Comparison of ENCODE assay signal across 14 cellular contexts in genomic region chr11:67160872-67161783, GRCh38. TPM values are rescaled to one million over a fixed set of nuclear protein-coding genes. Genes with fewer than 3 reads are reported as not detected.
DNase-seq lines count a peak whose midpoint lies in the region; ATAC-seq and TF ChIP-seq lines count a peak whose summit lies in the region.
"Had no signal": no experiment of that assay in that cellular context is flagged by ENCODE, and none has a peak within 500 bp of the region (broad histone marks: within the 10 kb centered on the region; RNA-seq: fewer than 3 reads in every experiment).

No MANE protein-coding gene starts in this region.

- peaks cover 2% of the 10 kb centered on the region; the same call in 1 of the 2 replicates for H3K79me2 ChIP-seq in H9 (ENCODE audit: insufficient read depth, low read length)

- H3K56ac ChIP-seq in H9 (ENCODE audit: insufficient read length, low read depth, low read length), result no peak overlapping the region

- no peak overlapping the region for H3T11ph ChIP-seq in H9 (ENCODE audit: low read length)

- H3K27ac ChIP-seq in CD4-positive, alpha-beta T cell (ENCODE audit: low read depth, low read length), result no peak overlapping the region
- no peak overlapping the region for H3K27ac ChIP-seq in H9 (ENCODE audit: insufficient read length, low read depth, low read length)
- H3K27ac ChIP-seq: epithelial cell of prostate, HL-60 had no signal

- no peak overlapping the region for H3K9ac ChIP-seq in H9 (ENCODE audit: extremely low read depth, insufficient read length, low read length)

- peak; percentile 34 for ATAC-seq in CD4-positive, alpha-beta T cell (ENCODE audit: poor library complexity)
- peak; percentile 40 to 89 for ATAC-seq in activated naive CD4-positive, alpha-beta T cell treated with anti-CD3 and anti-CD28 coated beads, Interleukin-2, amount 50 U/mL, for 72 hours
- ATAC-seq in memory B cell (ENCODE audit: low read depth), result no peak
- ATAC-seq in sciatic nerve, result no peak
- no peak for ATAC-seq in HG03469 (IDR thresholded peaks at IDR 0.05; ENCODE audit: unreplicated experiment)

- no peak overlapping the region for H3K4me3 Mint-ChIP-seq in CD4-positive, alpha-beta T cell
- H3K4me3 Mint-ChIP-seq in H9, result no peak overlapping the region
- no peak overlapping the region for H3K4me3 Mint-ChIP-seq in memory B cell

- no peak overlapping the region for H3K23ac ChIP-seq in H9 (ENCODE audit: insufficient read length, low read depth, low read length)

- no CpG with 5 or more reads among the region's 5 CpGs for WGBS in H9 (ENCODE audit: extremely low coverage, insufficient read length, low lambda C conversion rate)

- H3K14ac ChIP-seq in H9 (ENCODE audit: insufficient read depth, low read length), result no peak overlapping the region

- H2BK12ac ChIP-seq in H9 (ENCODE audit: insufficient read length, low read depth, low read length), result no peak overlapping the region

- H3K27me3 Mint-ChIP-seq in CD4-positive, alpha-beta T cell, result no peaks in the 10 kb centered on the region
- no peaks in the 10 kb centered on the region for H3K27me3 Mint-ChIP-seq in H9 (ENCODE audit: low read depth)
- H3K27me3 Mint-ChIP-seq in memory B cell, result no peaks in the 10 kb centered on the region

- peaks cover 9% of the 10 kb centered on the region for H3K79me1 ChIP-seq in H9 (ENCODE audit: insufficient read depth, low read depth, low read length, poor library complexity, severe bottlenecking)

- H4K20me1 ChIP-seq in H9 (ENCODE audit: control insufficient read depth, insufficient read depth, insufficient read length), result no peaks in the 10 kb centered on the region

- no peaks in the 10 kb centered on the region for H3K23me2 ChIP-seq in H9 (ENCODE audit: insufficient read length, low read depth, low read length, poor library complexity, severe bottlenecking)

- H2BK5ac ChIP-seq in H9 (ENCODE audit: insufficient read length, low read length), result no peak overlapping the region

- H2BK20ac ChIP-seq in H9 (ENCODE audit: low read depth, low read length, poor library complexity, severe bottlenecking), result no peak overlapping the region

- CTCF ChIA-PET in CD4-positive, alpha-beta T cell (lab: Charles Lee), result interaction anchor here (1.6 kb wide), 1 partner anchor 80 kb away, joined by 4 read pairs; no protein-coding TSS in a partner anchor

- no peak overlapping the region for H3K4ac ChIP-seq in H9 (ENCODE audit: low read depth, low read length)

- no peak for DNase-seq in CD4-positive, alpha-beta T cell
- DNase-seq in H9, result no peak
- DNase-seq in activated naive CD4-positive, alpha-beta T cell treated with anti-CD3 and anti-CD28 coated beads, Interleukin-2, amount 50 U/mL, for 72 hours (ENCODE audit: low spot score in 2 of 2), result no peak
- no peak for DNase-seq in memory B cell (ENCODE audit: low spot score in 2 of 2)
- no peak for DNase-seq in sciatic nerve (ENCODE audit: low spot score)
- no peak for DNase-seq in hippocampal formation (lab: John Stamatoyannopoulos, UW)
- no peak for DNase-seq in HPDE6-E6E7 (ENCODE audit: extremely low spot score)
- DNase-seq: DMS153; NCI-H1417; NCI-H524 treated with DMSO at 0.1 percent for 48 hours; stimulated activated CD4-positive, alpha-beta T cell treated with anti-CD3 and anti-CD28 coated beads, Interleukin-12 subunit alpha, Interleukin-12 subunit beta, amount 100 ng/mL, for 4 hours had no signal

- POLR2A ChIA-PET in CD4-positive, alpha-beta T cell (lab: Charles Lee), result interaction anchor here (0.6 kb wide), 1 partner anchor 359 kb away, joined by 4 read pairs; no protein-coding TSS in a partner anchor

- no peak overlapping the region for H4K91ac ChIP-seq in H9 (ENCODE audit: insufficient read length, low read depth, low read length)

- no peak for TF ChIP-seq CTCF in CD4-positive, alpha-beta T cell (IDR thresholded peaks at IDR 0.05)
- TF ChIP-seq CTCF in H9 (conservative IDR thresholded peaks at IDR 0.05), result peak; percentile 37; the same call in 2 of the 3 replicates

- no peaks in the 10 kb centered on the region for H3K4me1 ChIP-seq in H9 (ENCODE audit: insufficient read depth, low read length)

- H3K9me3 Mint-ChIP-seq in CD4-positive, alpha-beta T cell, result no peaks in the 10 kb centered on the region
- H3K9me3 Mint-ChIP-seq in H9, result no peaks in the 10 kb centered on the region
- no peaks in the 10 kb centered on the region for H3K9me3 Mint-ChIP-seq in activated naive CD4-positive, alpha-beta T cell treated with anti-CD3 and anti-CD28 coated beads, Interleukin-2, amount 50 U/mL, for 72 hours
- H3K9me3 Mint-ChIP-seq in memory B cell, result no peaks in the 10 kb centered on the region

- H2BK120ac ChIP-seq in H9 (ENCODE audit: low read depth, low read length, poor library complexity, severe bottlenecking), result no peak overlapping the region

- H2BK15ac ChIP-seq in H9 (ENCODE audit: low read depth, low read length), result no peak overlapping the region

- no peaks in the 10 kb centered on the region for H3K9me3 ChIP-seq in CD4-positive, alpha-beta T cell (ENCODE audit: control insufficient read depth, low read length)
- no peaks in the 10 kb centered on the region for H3K9me3 ChIP-seq in H9 (ENCODE audit: control insufficient read depth, low read depth, low read length)

- H3K18ac ChIP-seq in H9 (ENCODE audit: insufficient read length, low read depth, low read length), result no peak overlapping the region

- intact Hi-C loops in CD4-positive, alpha-beta T cell (cut with DNase I, micrococcal nuclease), result loop anchor here in 1 of 2 experiments (5.0 kb wide), 1 partner anchor 39 kb away; no protein-coding TSS in a partner anchor
- intact Hi-C loops in sciatic nerve (cut with DNase I), result no loop called here

- H3K4me2 ChIP-seq in H9 (ENCODE audit: insufficient read depth, insufficient read length, low read length), result no peak overlapping the region

- H3K36me3 Mint-ChIP-seq in CD4-positive, alpha-beta T cell (ENCODE audit: low read depth), result peaks cover 49% of the 10 kb centered on the region
- peaks cover 3 to 10% (median 10%) of the 10 kb centered on the region in 3 experiments; a peak in 5 of 7 replicates for H3K36me3 Mint-ChIP-seq in H9 (ENCODE audit: insufficient read depth in 1 of 3, low read depth in 3 of 3)
- H3K36me3 Mint-ChIP-seq in activated naive CD4-positive, alpha-beta T cell treated with anti-CD3 and anti-CD28 coated beads, Interleukin-2, amount 50 U/mL, for 72 hours, result peaks cover 0 to 17% of the 10 kb centered on the region in 2 donors
- H3K36me3 Mint-ChIP-seq in memory B cell, result peaks cover 9% of the 10 kb centered on the region

- H3K27ac Mint-ChIP-seq in CD4-positive, alpha-beta T cell, result peak overlapping the region; percentile 76
- no peak overlapping the region for H3K27ac Mint-ChIP-seq in H9
- no peak overlapping the region for H3K27ac Mint-ChIP-seq in activated naive CD4-positive, alpha-beta T cell treated with anti-CD3 and anti-CD28 coated beads, Interleukin-2, amount 50 U/mL, for 72 hours
- H3K27ac Mint-ChIP-seq in memory B cell, result peak overlapping the region; percentile 58

- peaks cover 73% of the 10 kb centered on the region for H3K4me1 Mint-ChIP-seq in CD4-positive, alpha-beta T cell (ENCODE audit: low read depth)
- H3K4me1 Mint-ChIP-seq in H9 (peaks cover 9 to 18% of the 10 kb centered on the region in 2 experiments), memory B cell (peaks cover 30% of the 10 kb centered on the region)

- no peak overlapping the region for H4K5ac ChIP-seq in H9 (ENCODE audit: insufficient read length, low read depth, low read length)

- no peak overlapping the region for H4K8ac ChIP-seq in H9 (replicated peaks; ENCODE audit: insufficient read length, low read depth, low read length)

- H2AK5ac ChIP-seq in H9 (ENCODE audit: insufficient read length, low read length), result no peak overlapping the region

- H3K27me3 ChIP-seq in CD4-positive, alpha-beta T cell (ENCODE audit: control insufficient read depth, insufficient read depth, low read length), result no peaks in the 10 kb centered on the region
- H3K27me3 ChIP-seq in H9 (ENCODE audit: insufficient read depth, low read length), result no peaks in the 10 kb centered on the region

- H2AFZ ChIP-seq in H9 (ENCODE audit: low read length), result no peak overlapping the region

RNA-seq across cellular contexts. Expression of gene KDM2A, which starts 42.1 kb away (rescaled TPM):
- total RNA-seq in CD4-positive, alpha-beta T cell, result 100 to 1,000 TPM; 410 to 412 TPM
- total RNA-seq in H9 (2021), result 82.1 and 85.9 TPM in 2 replicates
- total RNA-seq in activated naive CD4-positive, alpha-beta T cell treated with anti-CD3 and anti-CD28 coated beads, Interleukin-2, amount 50 U/mL, for 72 hours, result 10 to 100 TPM; 82.7 to 97.5 TPM
- 92.8 TPM for total RNA-seq in sciatic nerve

Comparison
In these comparisons a context has a peak if more than half of its experiments do, and no peak if none do; other contexts are left out.
1. ATAC-seq: peak in CD4-positive, alpha-beta T cell (single experiment) and activated naive CD4-positive, alpha-beta T cell treated with anti-CD3 and anti-CD28 coated beads, Interleukin-2, amount 50 U/mL, for 72 hours (2 of 2); none in memory B cell (single experiment), sciatic nerve (single experiment) and HG03469 (single experiment).
2. H3K27ac Mint-ChIP-seq: peak in CD4-positive, alpha-beta T cell (single experiment) and memory B cell (single experiment); none in H9 (0 of 3) and activated naive CD4-positive, alpha-beta T cell treated with anti-CD3 and anti-CD28 coated beads, Interleukin-2, amount 50 U/mL, for 72 hours (0 of 2).